ENCODE assay signal across 8 cellular contexts in genomic region chr5:134223406-134224251, GRCh38. TPM values are rescaled to one million over a fixed set of nuclear protein-coding genes. Genes with fewer than 3 reads are reported as not detected.
A peak's percentile ranks its signal among the peaks of the same experiment; 100 is the strongest.
DNase-seq lines count a peak whose midpoint lies in the region; ATAC-seq, FAIRE-seq and TF ChIP-seq lines count a peak whose summit lies in the region.

No MANE protein-coding gene starts in this region.

- TF ChIP-seq CTCF in endodermal cell (conservative IDR thresholded peaks at IDR 0.05), result no peak
- TF ChIP-seq CTCF in pancreas (IDR thresholded peaks at IDR 0.05), result no peak

- intact Hi-C loops in pancreas (cut with DNase I), result no loop called here

- DNase-seq in ELR (ENCODE audit: low read depth) (peak; percentile 61), NT2/D1 (ENCODE audit: low read depth, low spot score) (no peak), endodermal cell (no peak), pancreas (no peak), anterior cingulate cortex (lab: John Stamatoyannopoulos, UW) (no peak)
- no peak for DNase-seq in stimulated activated CD4-positive, alpha-beta T cell treated with anti-CD3 and anti-CD28 coated beads, Interleukin-15, amount 100 ng/mL, for 24 hours
- no peak for DNase-seq in effector CD8-positive, alpha-beta T cell (lab: John Stamatoyannopoulos, UW)

- no peak for FAIRE-seq in pancreas (lab: Jason Lieb, UNC)

- H3K36me3 Mint-ChIP-seq in endodermal cell (ENCODE audit: low read depth), result peaks cover 27% of the 10 kb centered on the region

- ATAC-seq in pancreas (no peak), GM21381 (IDR thresholded peaks at IDR 0.05; ENCODE audit: unreplicated experiment) (no peak)

- no peaks in the 10 kb centered on the region for H3K9me3 Mint-ChIP-seq in endodermal cell

- H3K27me3 Mint-ChIP-seq in endodermal cell (ENCODE audit: insufficient read depth), result peaks cover 3% of the 10 kb centered on the region

- H3K27ac ChIP-seq in endodermal cell (ENCODE audit: low read depth, low read length) (no peak overlapping the region), pancreas (no peak overlapping the region)

- H3K4me1 ChIP-seq in NT2/D1 (ENCODE audit: insufficient read depth, insufficient read length), result no peaks in the 10 kb centered on the region
- no peaks in the 10 kb centered on the region for H3K4me1 ChIP-seq in endodermal cell (ENCODE audit: control insufficient read depth, insufficient read depth, low read length)
- peaks cover 10 to 46% (median 11%) of the 10 kb centered on the region in 3 donors for H3K4me1 ChIP-seq in pancreas

- WGBS in endodermal cell (ENCODE audit: insufficient coverage in 1 of 2, insufficient read length in 1 of 2), 2 experiments, result 50 to 56% methylated on average over 8 to 9 of the region's 9 CpGs
- WGBS in pancreas, 2 donors, result 24 to 26% methylated on average over 9 of the region's 9 CpGs

- H3K4me1 Mint-ChIP-seq in endodermal cell, result peaks cover 51% of the 10 kb centered on the region

- peak overlapping the region; percentile 96 for H3K4me3 Mint-ChIP-seq in endodermal cell

- no peaks in the 10 kb centered on the region for H3K27me3 ChIP-seq in NT2/D1 (ENCODE audit: insufficient read depth, insufficient read length)
- H3K27me3 ChIP-seq in endodermal cell (ENCODE audit: control insufficient read depth, insufficient read depth, low read length, poor library complexity, severe bottlenecking), result no peaks in the 10 kb centered on the region
- no peaks in the 10 kb centered on the region for H3K27me3 ChIP-seq in pancreas

- H3K36me3 ChIP-seq in NT2/D1 (ENCODE audit: insufficient read depth, insufficient read length, low read length), result peaks cover 34% of the 10 kb centered on the region
- peaks cover 30% of the 10 kb centered on the region for H3K36me3 ChIP-seq in endodermal cell (ENCODE audit: control insufficient read depth, insufficient read depth, low read length)
- no peaks in the 10 kb centered on the region for H3K36me3 ChIP-seq in pancreas

- peak overlapping the region; percentile 24 for H3K27ac Mint-ChIP-seq in endodermal cell

- H3K4me3 ChIP-seq in NT2/D1 (ENCODE audit: insufficient read length, low read depth) (peak overlapping the region; percentile 95), endodermal cell (ENCODE audit: low read length) (peak overlapping the region; percentile 99), pancreas (peak overlapping the region in 3 of 4 donors; percentile 94 to 100 (median 98))

- H3K9me3 ChIP-seq in NT2/D1 (ENCODE audit: insufficient read depth, low read length), result no peaks in the 10 kb centered on the region
- no peaks in the 10 kb centered on the region for H3K9me3 ChIP-seq in endodermal cell (ENCODE audit: control insufficient read depth, low read length)
- no peaks in the 10 kb centered on the region for H3K9me3 ChIP-seq in pancreas

- peak overlapping the region; percentile 23 for H3K9ac ChIP-seq in NT2/D1 (ENCODE audit: insufficient read length, low read depth)
- peak overlapping the region; percentile 99 for H3K9ac ChIP-seq in endodermal cell (ENCODE audit: extremely low read depth, low read length, poor library complexity, severe bottlenecking)

RNA-seq across cellular contexts. Expression of gene PPP2CA, which starts 2.2 kb away (rescaled TPM):
- 100 to 1,000 TPM; 174 to 185 TPM for total RNA-seq in endodermal cell
- polyA plus RNA-seq in endodermal cell (2013, experiment 1 of 2), result 209 TPM
- polyA plus RNA-seq in endodermal cell (2013, experiment 2 of 2), result 202 TPM
- total RNA-seq in pancreas, result 10 to 100 TPM; 34.3 to 59.2 (median 53.0) TPM
- 10 to 100 TPM; 13.5 to 29.5 TPM for polyA plus RNA-seq in pancreas

RNA-seq across cellular contexts. Expression of gene SKP1, which starts 46.9 kb away (rescaled TPM):
- total RNA-seq in endodermal cell, result 100 to 1,000 TPM; 357 to 427 TPM
- 626 TPM for polyA plus RNA-seq in endodermal cell (2013, experiment 1 of 2)
- 605 TPM for polyA plus RNA-seq in endodermal cell (2013, experiment 2 of 2)
- total RNA-seq in pancreas, result 100 to 1,000 TPM in 3 of 6 donors, 10 to 100 TPM in 3; 76.3 to 142 (median 97.6) TPM
- 100 to 1,000 TPM in 1 of 2 donors, 10 to 100 TPM in 1; 67.5 to 252 TPM for polyA plus RNA-seq in pancreas
